Comparison of ENCODE assay signal across 1 cellular context in genomic region chr3:47824541-47825473, GRCh38.
TF ChIP-seq lines count a peak whose summit lies in the region.

No MANE protein-coding gene starts in this region.

TF ChIP-seq in HepG2, 621 proteins besides CTCF, POLR2A, EP300 and RAD21 (continued from another document and continues in another):
- TF ChIP-seq ZNF883 (CRISPR knock-in tag; IDR thresholded peaks at IDR 0.05; ENCODE audit: not compliant biosample characterization) (peak; percentile 59), ZNF670 (CRISPR knock-in tag; IDR thresholded peaks at IDR 0.05; ENCODE audit: borderline replicate concordance) (no peak), RNF219 (CRISPR knock-in tag; IDR thresholded peaks at IDR 0.05) (no peak), ZNF609 (CRISPR knock-in tag; IDR thresholded peaks at IDR 0.05; ENCODE audit: borderline replicate concordance) (no peak), ZNF510 (CRISPR knock-in tag; IDR thresholded peaks at IDR 0.05; ENCODE audit: low read depth) (no peak), PRDM10 (CRISPR knock-in tag; IDR thresholded peaks at IDR 0.05; ENCODE audit: low read depth) (no peak), YEATS4 (CRISPR knock-in tag; IDR thresholded peaks at IDR 0.05; ENCODE audit: borderline replicate concordance) (peak; percentile 98), ZFP41 (CRISPR knock-in tag; IDR thresholded peaks at IDR 0.05; ENCODE audit: borderline replicate concordance) (no peak), ZNF652 (CRISPR knock-in tag; IDR thresholded peaks at IDR 0.05; ENCODE audit: borderline replicate concordance, low read depth) (no peak), MBNL3 (CRISPR knock-in tag; conservative IDR thresholded peaks at IDR 0.05) (no peak), USF2 (IDR thresholded peaks at IDR 0.05; ENCODE audit: low read depth, low read length) (no peak), USF2 (CRISPR knock-in tag; IDR thresholded peaks at IDR 0.05; ENCODE audit: borderline replicate concordance) (no peak; the same call in 1 of the 2 replicates), SMC3 (IDR thresholded peaks at IDR 0.05; ENCODE audit: low read length) (no peak), NRL (CRISPR knock-in tag; IDR thresholded peaks at IDR 0.05; ENCODE audit: borderline replicate concordance) (0 out of 2 replicates have a peak, but pooled peaks have one; percentile 57), NR2C2 (CRISPR knock-in tag; IDR thresholded peaks at IDR 0.05; ENCODE audit: borderline replicate concordance) (peak; percentile 94), ZFP91 (CRISPR knock-in tag; IDR thresholded peaks at IDR 0.05; ENCODE audit: borderline replicate concordance) (peak; percentile 64), UBTF (CRISPR knock-in tag; IDR thresholded peaks at IDR 0.05) (peak; percentile 97), SNAI1 (CRISPR knock-in tag; IDR thresholded peaks at IDR 0.05; ENCODE audit: borderline replicate concordance) (0 out of 2 replicates have a peak, but pooled peaks have one; percentile 43), TCF7L2 (IDR thresholded peaks at IDR 0.05; ENCODE audit: low read depth, low read length) (no peak), FOXJ3 (CRISPR knock-in tag; IDR thresholded peaks at IDR 0.05; ENCODE audit: borderline replicate concordance) (no peak), DDIT3 (CRISPR knock-in tag; IDR thresholded peaks at IDR 0.05) (no peak), NCOR1 (IDR thresholded peaks at IDR 0.05; ENCODE audit: borderline replicate concordance, low read length) (no peak), CENPX (CRISPR knock-in tag; IDR thresholded peaks at IDR 0.05) (no peak), IRF1 (CRISPR knock-in tag; IDR thresholded peaks at IDR 0.05; ENCODE audit: low read depth) (no peak), CSRNP1 (CRISPR knock-in tag; IDR thresholded peaks at IDR 0.05) (peak; percentile 22; the same call in 1 of the 2 replicates), CCDC6 (CRISPR knock-in tag; IDR thresholded peaks at IDR 0.05) (peak; percentile 73; the same call in 1 of the 2 replicates), BCLAF1 (IDR thresholded peaks at IDR 0.05) (no peak)
